8 cellular contexts compared by ENCODE assay signal in genomic region chrX:52261125-52261462, GRCh38.
A peak's percentile ranks its signal among the peaks of the same experiment; 100 is the strongest.
DNase-seq lines count a peak whose midpoint lies in the region; ATAC-seq and TF ChIP-seq lines count a peak whose summit lies in the region.

No MANE protein-coding gene starts in this region.

- CTCF ChIA-PET in CD4-positive, alpha-beta memory T cell (lab: Charles Lee; ENCODE audit: partially characterized antibody) = interaction anchor here (1.0 to 1.4 kb wide), 2 partner anchors 14 to 674 kb away, joined by 3 to 6 read pairs; no protein-coding TSS in a partner anchor
- CTCF ChIA-PET in mammary epithelial cell (lab: Charles Lee; ENCODE audit: low non-redundant PET) = interaction anchor here (0.8 kb wide), 1 partner anchor 400 kb away, joined by 3 read pairs; no protein-coding TSS in a partner anchor

- no TSS peak for BruUV-seq in mammary epithelial cell (replicated peaks; lab: Mats Ljungman, UMichigan)

- H3K27ac Mint-ChIP-seq in CD4-positive, alpha-beta memory T cell = peak overlapping the region; percentile 98 to 100 (median 99)
- peak overlapping the region; percentile 93 to 99 (median 98) for H3K27ac Mint-ChIP-seq in naive B cell

- POLR2A ChIA-PET in CD4-positive, alpha-beta memory T cell (lab: Charles Lee; ENCODE audit: partially characterized antibody) = interaction anchor here (0.6 to 1.7 kb wide), 9 partner anchors 16 to 1921 kb away, joined by 3 to 7 read pairs (median 5); partner anchors contain the start of genes GSPT2, MAGED1 and TSPYL2

- TF ChIP-seq CTCF in mammary epithelial cell (conservative IDR thresholded peaks at IDR 0.05 in 1 of 2, IDR thresholded peaks at IDR 0.05 in 1 of 2; ENCODE audit: extremely low read depth in 1 of 2, insufficient read depth in 1 of 2, low read depth in 1 of 2, low read length in 2 of 2) = no peak

- H3K27me3 Mint-ChIP-seq in CD4-positive, alpha-beta memory T cell = peaks cover 6 to 8% of the 10 kb centered on the region in 2 donors
- peaks cover 0 to 34% (median 6%) of the 10 kb centered on the region in 3 donors for H3K27me3 Mint-ChIP-seq in naive B cell

- H3K27me3 ChIP-seq in CD4-positive, alpha-beta memory T cell (ENCODE audit: insufficient read depth, low read length) = no peaks in the 10 kb centered on the region
- no peaks in the 10 kb centered on the region for H3K27me3 ChIP-seq in mammary epithelial cell (ENCODE audit: insufficient read depth, low read length)

- no peak overlapping the region for H3K27ac ChIP-seq in CD4-positive, alpha-beta memory T cell (ENCODE audit: low read depth, low read length)
- no peak overlapping the region for H3K27ac ChIP-seq in mammary epithelial cell (ENCODE audit: insufficient read depth, low read depth, low read length)

- H4K20me1 ChIP-seq in mammary epithelial cell (ENCODE audit: insufficient read depth, low read length) = no peaks in the 10 kb centered on the region

- intact Hi-C loops in CD4-positive, alpha-beta memory T cell (cut with micrococcal nuclease) = loop anchor here (2.0 to 5.0 kb wide), 3 partner anchors 646 to 1569 kb away; no protein-coding TSS in a partner anchor
- intact Hi-C loops in mammary epithelial cell (cut with micrococcal nuclease) = loop anchor here (5.0 to 10.0 kb wide), 3 partner anchors 619 to 1566 kb away; no protein-coding TSS in a partner anchor

- dilution Hi-C loops in mammary epithelial cell (cut with HindIII; ENCODE audit: low sequenced_read_pairs) = no loop called here

- no peaks in the 10 kb centered on the region for H3K79me2 ChIP-seq in mammary epithelial cell (ENCODE audit: insufficient read depth, low read length)

- peaks cover 0 to 4% of the 10 kb centered on the region in 2 donors for H3K36me3 Mint-ChIP-seq in CD4-positive, alpha-beta memory T cell
- no peaks in the 10 kb centered on the region for H3K36me3 Mint-ChIP-seq in naive B cell

- peak overlapping the region; percentile 99 for H2AFZ ChIP-seq in mammary epithelial cell (ENCODE audit: low read depth, low read length)

- in situ Hi-C loops in mammary epithelial cell (cut with MboI; ENCODE audit: low sequenced_read_pairs in 2 of 2) = loop anchor here in 1 of 2 donors (25.0 kb wide), 1 partner anchor 624 kb away; no protein-coding TSS in a partner anchor

- no peak overlapping the region for H3K4me3 ChIP-seq in CD4-positive, alpha-beta memory T cell (ENCODE audit: low read length in 2 of 2)
- peak overlapping the region in 2 of 3 experiments; percentile 61 to 67 for H3K4me3 ChIP-seq in mammary epithelial cell (replicated peaks in 1 of 3; ENCODE audit: insufficient read depth in 1 of 3, low read depth in 2 of 3, low read length in 3 of 3)

- peak overlapping the region; percentile 95 for H3K4me2 ChIP-seq in mammary epithelial cell (ENCODE audit: insufficient read depth, low read depth, low read length)

- peak overlapping the region; percentile 95 to 100 (median 98) for H3K4me3 Mint-ChIP-seq in CD4-positive, alpha-beta memory T cell
- H3K4me3 Mint-ChIP-seq in naive B cell = peak overlapping the region; percentile 82 to 100 (median 98)

- peaks cover 5% of the 10 kb centered on the region for H3K4me1 ChIP-seq in CD4-positive, alpha-beta memory T cell (ENCODE audit: insufficient read depth, low read length)
- H3K4me1 ChIP-seq in mammary epithelial cell (ENCODE audit: insufficient read depth, low read length) = peaks cover 11% of the 10 kb centered on the region

- H3K9ac ChIP-seq in mammary epithelial cell (ENCODE audit: insufficient read depth, low read length) = no peak overlapping the region

- H3K4me1 Mint-ChIP-seq in CD4-positive, alpha-beta memory T cell = peaks cover 2 to 22% (median 12%) of the 10 kb centered on the region in 4 donors
- H3K4me1 Mint-ChIP-seq in naive B cell = peaks cover 13 to 22% (median 18%) of the 10 kb centered on the region in 3 donors

- 0% methylated on average over 2 of the region's 2 CpGs for WGBS in mammary epithelial cell (ENCODE audit: low coverage, missing lambda C conversion rate)

- no peaks in the 10 kb centered on the region for H3K9me3 ChIP-seq in CD4-positive, alpha-beta memory T cell (ENCODE audit: control insufficient read depth in 1 of 2, low read length in 2 of 2)
- no peaks in the 10 kb centered on the region for H3K9me3 ChIP-seq in mammary epithelial cell (replicated peaks; ENCODE audit: insufficient read depth, low read length)

- ATAC-seq in HG03378 (IDR thresholded peaks at IDR 0.05; ENCODE audit: unreplicated experiment) (peak; percentile 15), naive B cell (ENCODE audit: low read depth in 2 of 2) (no peak), HG03196 (IDR thresholded peaks at IDR 0.05; ENCODE audit: unreplicated experiment) (no peak), HG02571 (IDR thresholded peaks at IDR 0.05; ENCODE audit: unreplicated experiment) (no peak), GM18858 (IDR thresholded peaks at IDR 0.05; ENCODE audit: unreplicated experiment) (no peak)

- DNase-seq in CD4-positive, alpha-beta memory T cell = no peak
- DNase-seq in mammary epithelial cell = no peak
- no peak for DNase-seq in naive B cell
- DNase-seq in germinal center (ENCODE audit: low spot score) = no peak

- peaks cover 0 to 3% (median 0%) of the 10 kb centered on the region in 8 donors for H3K9me3 Mint-ChIP-seq in CD4-positive, alpha-beta memory T cell
- peaks cover 0 to 3% (median 0%) of the 10 kb centered on the region in 7 donors for H3K9me3 Mint-ChIP-seq in naive B cell

- H3K36me3 ChIP-seq in CD4-positive, alpha-beta memory T cell (ENCODE audit: insufficient read depth, low read length) = no peaks in the 10 kb centered on the region
- no peaks in the 10 kb centered on the region for H3K36me3 ChIP-seq in mammary epithelial cell (ENCODE audit: insufficient read depth, low read length)

Comparison
In these comparisons a context has a peak if more than half of its experiments do, and no peak if none do; other contexts are left out.
1. H3K4me3 ChIP-seq: peak in mammary epithelial cell (2 of 3); none in CD4-positive, alpha-beta memory T cell (0 of 2).